13 cellular contexts compared by ENCODE assay signal in genomic region chr18:79574938-79575525, GRCh38.
A peak's percentile ranks its signal among the peaks of the same experiment; 100 is the strongest.
DNase-seq lines count a peak whose midpoint lies in the region; ATAC-seq and TF ChIP-seq lines count a peak whose summit lies in the region.
"Had no signal": no experiment of that assay in that cellular context is flagged by ENCODE, and none has a peak within 500 bp of the region (broad histone marks: within the 10 kb centered on the region; RNA-seq: fewer than 3 reads in every experiment).

No MANE protein-coding gene starts in this region.

- no peak for ATAC-seq in activated CD4-positive, alpha-beta T cell treated with anti-CD3 and anti-CD28 coated beads for 36 hours
- ATAC-seq in heart left ventricle (no peak), GM21381 (IDR thresholded peaks at IDR 0.05; ENCODE audit: unreplicated experiment) (no peak), GM21576 (IDR thresholded peaks at IDR 0.05; ENCODE audit: unreplicated experiment) (no peak)

- H3K27ac Mint-ChIP-seq in activated CD4-positive, alpha-beta T cell treated with anti-CD3 and anti-CD28 coated beads for 36 hours, result no peak overlapping the region
- H3K27ac Mint-ChIP-seq: activated T-helper 2 cell treated with anti-CD3 and anti-CD28 coated beads, Interferon-gamma antibody, Interleukin-2, Interleukin-4, amounts not matched to agents 10 μg/mL and 5 μg/mL and 100 μg/mL, durations not matched to agents 14 hours and 24 hours and 36 hours had no signal

- H3K4me1 Mint-ChIP-seq in activated CD4-positive, alpha-beta T cell treated with anti-CD3 and anti-CD28 coated beads for 36 hours, result peaks cover 9% of the 10 kb centered on the region

- H3K9me3 ChIP-seq in heart left ventricle, result peaks cover 0 to 25% (median 18%) of the 10 kb centered on the region in 12 donors

- no peaks in the 10 kb centered on the region for H3K27me3 Mint-ChIP-seq in activated CD4-positive, alpha-beta T cell treated with anti-CD3 and anti-CD28 coated beads for 36 hours

- TF ChIP-seq CTCF in heart left ventricle (IDR thresholded peaks at IDR 0.05), result no peak

- no peak overlapping the region for H3K4me3 Mint-ChIP-seq in activated CD4-positive, alpha-beta T cell treated with anti-CD3 and anti-CD28 coated beads for 36 hours

- WGBS in heart left ventricle, 4 donors, result 72 to 79% (median 76%) methylated on average over 14 to 17 of the region's 17 CpGs

- H3K36me3 ChIP-seq in heart left ventricle, result no peaks in the 10 kb centered on the region
- H3K36me3 ChIP-seq: tibial nerve had no signal

- CTCF ChIA-PET in activated CD4-positive, alpha-beta T cell treated with anti-CD3 and anti-CD28 coated beads for 36 hours (lab: Charles Lee), result interaction anchor here (0.8 kb wide), 1 partner anchor 50 kb away, joined by 4 read pairs; no protein-coding TSS in a partner anchor

- no peaks in the 10 kb centered on the region for H3K27me3 ChIP-seq in heart left ventricle
- H3K27me3 ChIP-seq: tibial nerve had no signal

- peak overlapping the region in 8 of 12 donors; percentile 5 to 87 (median 64) for H3K27ac ChIP-seq in heart left ventricle

- peaks cover 3 to 41% (median 23%) of the 10 kb centered on the region in 12 donors for H3K4me1 ChIP-seq in heart left ventricle

- no peak overlapping the region for H3K4me3 ChIP-seq in heart left ventricle
- H3K4me3 ChIP-seq: tibial nerve had no signal

- intact Hi-C loops in activated CD4-positive, alpha-beta T cell treated with anti-CD3 and anti-CD28 coated beads for 36 hours (cut with DNase I, micrococcal nuclease), result no loop called here
- intact Hi-C loops in heart left ventricle (cut with DNase I), result no loop called here
- intact Hi-C loops in posterior vena cava (cut with DNase I), result no loop called here

- peak; percentile 3 for DNase-seq in activated CD4-positive, alpha-beta T cell treated with anti-CD3 and anti-CD28 coated beads for 36 hours
- DNase-seq in activated CD4-positive, alpha-beta T cell treated with anti-CD3 and anti-CD28 coated beads, Interleukin-2, amount 50 U/mL, for 4 hours, result no peak
- DNase-seq in NOMO-1 treated with DMSO at 0.1 percent for 48 hours (lab: John Stamatoyannopoulos, UW; ENCODE audit: unreplicated experiment), result peak; percentile 83
- peak in 4 of 5 donors; percentile 6 to 54 (median 30) for DNase-seq in heart left ventricle
- DNase-seq in posterior vena cava (ENCODE audit: low spot score), result peak; percentile 53
- DNase-seq in iPS-NIHi11 (ENCODE audit: low spot score), result no peak
- DNase-seq: 8988T, NCI-H1092 treated with DMSO at 0.1 percent for 48 hours, NCI-H2227 treated with DMSO at 0.1 percent for 48 hours had no signal

- TF ChIP-seq POLR2A in heart left ventricle (IDR thresholded peaks at IDR 0.05), result no peak

- POLR2A ChIA-PET in activated CD4-positive, alpha-beta T cell treated with anti-CD3 and anti-CD28 coated beads for 36 hours (lab: Charles Lee), result interaction anchor here (0.6 kb wide), 1 partner anchor 52 kb away, joined by 5 read pairs; no protein-coding TSS in a partner anchor

- peaks cover 9% of the 10 kb centered on the region for H3K9me3 Mint-ChIP-seq in activated CD4-positive, alpha-beta T cell treated with anti-CD3 and anti-CD28 coated beads for 36 hours (ENCODE audit: low read depth)

- peaks cover 6% of the 10 kb centered on the region for H3K36me3 Mint-ChIP-seq in activated CD4-positive, alpha-beta T cell treated with anti-CD3 and anti-CD28 coated beads for 36 hours (ENCODE audit: low read depth)

Comparison
In these comparisons a context has a peak if more than half of its experiments do, and no peak if none do; other contexts are left out.
1. DNase-seq: peak in activated CD4-positive, alpha-beta T cell treated with anti-CD3 and anti-CD28 coated beads for 36 hours (single experiment), NOMO-1 treated with DMSO at 0.1 percent for 48 hours (single experiment), heart left ventricle (4 of 5) and posterior vena cava (single experiment); none in activated CD4-positive, alpha-beta T cell treated with anti-CD3 and anti-CD28 coated beads, Interleukin-2, amount 50 U/mL, for 4 hours (0 of 2) and iPS-NIHi11 (single experiment).